Comparison of ENCODE assay signal across 10 cellular contexts in genomic region chr20:35171438-35171752, GRCh38. TPM values are rescaled to one million over a fixed set of nuclear protein-coding genes. Genes with fewer than 3 reads are reported as not detected.
DNase-seq lines count a peak whose midpoint lies in the region; TF ChIP-seq lines count a peak whose summit lies in the region.
"Had no signal": no experiment of that assay in that cellular context is flagged by ENCODE, and none has a peak within 500 bp of the region (broad histone marks: within the 10 kb centered on the region; RNA-seq: fewer than 3 reads in every experiment).

No MANE protein-coding gene starts in this region.

- no peaks in the 10 kb centered on the region for H3K36me3 Mint-ChIP-seq in nephron progenitor cell (ENCODE audit: low read depth)
- peaks cover 2% of the 10 kb centered on the region for H3K36me3 Mint-ChIP-seq in progenitor cell of endocrine pancreas (ENCODE audit: insufficient read depth)

- intact Hi-C loops in colonic mucosa (cut with DNase I), result no loop called here

- H3K27ac Mint-ChIP-seq in nephron progenitor cell (no peak overlapping the region), progenitor cell of endocrine pancreas (no peak overlapping the region)

- no CpG with 5 or more reads among the region's 1 CpG for WGBS in HUES64

- DNase-seq in AG09309 (ENCODE audit: low read depth) (no peak), colonic mucosa (no peak), nephron progenitor cell (no peak), mesenteric fat pad (ENCODE audit: low spot score) (no peak), progenitor cell of endocrine pancreas (ENCODE audit: low spot score, unreplicated experiment) (no peak), HK-2 (ENCODE audit: unreplicated experiment) (no peak)
- DNase-seq in stimulated activated CD4-positive, alpha-beta T cell treated with anti-CD3 and anti-CD28 coated beads, Interleukin-2, amount 100 ng/mL, for 48 hours, result no peak

- peak overlapping the region; percentile 9; the same call in 1 of the 2 replicates for H3K9ac ChIP-seq in HUES64 (ENCODE audit: low read depth, low read length)
- peak overlapping the region in 1 of 2 donors; percentile 73 for H3K9ac ChIP-seq in colonic mucosa (ENCODE audit: low read depth in 2 of 2, low read length in 2 of 2)
- H3K9ac ChIP-seq: KMS-11 had no signal

- peak overlapping the region; percentile 43 for H3K4me3 ChIP-seq in AG09309 (ENCODE audit: control insufficient read depth, low read depth, low read length)
- H3K4me3 ChIP-seq in HUES64 (ENCODE audit: low read length), result peak overlapping the region; percentile 54
- H3K4me3 ChIP-seq in colonic mucosa, result peak overlapping the region; percentile 28
- H3K4me3 ChIP-seq: body of pancreas had no signal

- H3K36me3 ChIP-seq in HUES64 (ENCODE audit: insufficient read depth, low read length) (peaks cover 4% of the 10 kb centered on the region; the same call in 1 of the 2 replicates), colonic mucosa (no peaks in the 10 kb centered on the region)

- H3K4me1 ChIP-seq in HUES64 (ENCODE audit: insufficient read depth, low read length) (peaks cover 17% of the 10 kb centered on the region), colonic mucosa (no peaks in the 10 kb centered on the region)

- peak overlapping the region; percentile 66 for H3K4me3 Mint-ChIP-seq in nephron progenitor cell
- no peak overlapping the region for H3K4me3 Mint-ChIP-seq in progenitor cell of endocrine pancreas (ENCODE audit: low read depth)

- peaks cover 21% of the 10 kb centered on the region for H3K4me1 Mint-ChIP-seq in nephron progenitor cell
- peaks cover 1% of the 10 kb centered on the region for H3K4me1 Mint-ChIP-seq in progenitor cell of endocrine pancreas (ENCODE audit: low read depth)

- no peak overlapping the region for H3K27ac ChIP-seq in HUES64 (ENCODE audit: low read depth, low read length)
- H3K27ac ChIP-seq in colonic mucosa, result peak overlapping the region; percentile 50
- H3K27ac ChIP-seq: KMS-11 had no signal

- H3K27me3 ChIP-seq in HUES64 (ENCODE audit: insufficient read depth, low read length), result no peaks in the 10 kb centered on the region
- H3K27me3 ChIP-seq in colonic mucosa, result no peaks in the 10 kb centered on the region
- H3K27me3 ChIP-seq: body of pancreas had no signal

- H3K9me3 ChIP-seq in HUES64 (ENCODE audit: insufficient read depth, low read depth, low read length) (no peaks in the 10 kb centered on the region), colonic mucosa (no peaks in the 10 kb centered on the region)
- H3K9me3 ChIP-seq: body of pancreas had no signal

- TF ChIP-seq CTCF in AG09309 (IDR thresholded peaks at IDR 0.05; ENCODE audit: control insufficient read depth, insufficient read depth, low read depth, low read length, missing control alignments), result no peak
- TF ChIP-seq CTCF in colonic mucosa (IDR thresholded peaks at IDR 0.05), result no peak
- no peak for TF ChIP-seq CTCF in nephron progenitor cell (IDR thresholded peaks at IDR 0.05)
- no peak for TF ChIP-seq CTCF in progenitor cell of endocrine pancreas (IDR thresholded peaks at IDR 0.05; ENCODE audit: unreplicated experiment)

- peaks cover 27% of the 10 kb centered on the region for H3K27me3 Mint-ChIP-seq in nephron progenitor cell (ENCODE audit: low read depth, poor library complexity)
- H3K27me3 Mint-ChIP-seq in progenitor cell of endocrine pancreas, result peaks cover 23% of the 10 kb centered on the region

- H3K9me3 Mint-ChIP-seq in nephron progenitor cell (peaks cover 8% of the 10 kb centered on the region), progenitor cell of endocrine pancreas (ENCODE audit: low read depth) (peaks cover 4% of the 10 kb centered on the region)

RNA-seq across cellular contexts. Expression of gene PROCR, which starts 0.5 kb away (rescaled TPM):
- polyA plus RNA-seq in HUES64 (2013, experiment 1 of 2), result 8.4 TPM
- 11.6 TPM for polyA plus RNA-seq in HUES64 (2013, experiment 2 of 2)
- total RNA-seq in colonic mucosa (10 to 100 TPM in 1 of 2 donors, 1 to 10 TPM in 1; 9.8 to 14.5 TPM), mesenteric fat pad (103 TPM), progenitor cell of endocrine pancreas (0.51 and 0.55 TPM in 2 replicates)

RNA-seq across cellular contexts. Expression of gene EDEM2, which starts 24.3 kb away (rescaled TPM):
- 9.8 TPM for polyA plus RNA-seq in HUES64 (2013, experiment 1 of 2)
- 11.1 TPM for polyA plus RNA-seq in HUES64 (2013, experiment 2 of 2)
- total RNA-seq in colonic mucosa (10 to 100 TPM; 28.0 to 36.0 TPM), mesenteric fat pad (58.6 TPM), progenitor cell of endocrine pancreas (38.3 and 40.1 TPM in 2 replicates)

RNA-seq across cellular contexts. Expression of gene MMP24, which starts 55.1 kb away (rescaled TPM):
- polyA plus RNA-seq in HUES64 (2013, experiment 1 of 2), result 8.1 TPM
- 6.9 TPM for polyA plus RNA-seq in HUES64 (2013, experiment 2 of 2)
- total RNA-seq in colonic mucosa, result under 1 TPM; 0.15 to 0.50 TPM
- 0.35 TPM for total RNA-seq in mesenteric fat pad
- total RNA-seq in progenitor cell of endocrine pancreas, result 3.4 TPM in 2 replicates
